1 cellular context compared by ENCODE assay signal in genomic region chr22:28953399-28953798, GRCh38.
A peak's percentile ranks its signal among the peaks of the same experiment; 100 is the strongest.
TF ChIP-seq lines count a peak whose summit lies in the region.

No MANE protein-coding gene starts in this region.

TF ChIP-seq in HepG2, 621 proteins besides CTCF, POLR2A, EP300 and RAD21 (continued from another document):
- TF ChIP-seq ZNF142 (CRISPR knock-in tag; IDR thresholded peaks at IDR 0.05) = no peak
- peak; percentile 13; the same call in 1 of the 2 replicates for TF ChIP-seq FOXA3 (CRISPR knock-in tag; IDR thresholded peaks at IDR 0.05)
- 0 out of 2 replicates have a peak, but pooled peaks have one; percentile 33 for TF ChIP-seq SATB2 (CRISPR knock-in tag; IDR thresholded peaks at IDR 0.05)
- TF ChIP-seq GATAD2A (CRISPR knock-in tag; IDR thresholded peaks at IDR 0.05) = 0 out of 2 replicates have a peak, but pooled peaks have one; percentile 25
- no peak for TF ChIP-seq MNT (IDR thresholded peaks at IDR 0.05)
- TF ChIP-seq TCF7 (IDR thresholded peaks at IDR 0.05; ENCODE audit: low read depth) = peak; percentile 72
- TF ChIP-seq RARA (CRISPR knock-in tag; IDR thresholded peaks at IDR 0.05) = peak; percentile 55
- peak; percentile 16; the same call in 1 of the 2 replicates for TF ChIP-seq CREM (IDR thresholded peaks at IDR 0.05)
- no peak for TF ChIP-seq CREM (CRISPR knock-in tag; IDR thresholded peaks at IDR 0.05)
- TF ChIP-seq ZNF33A (CRISPR knock-in tag; IDR thresholded peaks at IDR 0.05; ENCODE audit: borderline replicate concordance) = no peak
